ENCODE assay signal across 10 cellular contexts in the genomic region with DNA sequence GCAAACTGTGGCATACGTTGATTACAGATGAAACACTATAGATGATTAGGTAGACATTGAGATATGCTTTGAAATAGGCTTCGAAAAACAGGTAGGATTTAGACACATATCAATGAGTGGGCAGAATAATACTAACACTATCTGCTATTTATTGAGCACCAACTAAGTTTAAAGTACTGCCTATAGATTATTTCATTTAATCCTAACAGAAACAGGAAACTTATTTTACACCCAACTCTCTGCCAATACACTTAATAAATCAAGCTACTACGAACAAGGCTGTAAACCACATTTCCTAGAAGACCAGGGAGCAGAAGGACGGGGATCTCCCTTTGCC. TPM values are rescaled to one million over a fixed set of nuclear protein-coding genes. Genes with fewer than 3 reads are reported as not detected.
DNase-seq lines count a peak whose midpoint lies in the region; ATAC-seq and TF ChIP-seq lines count a peak whose summit lies in the region.
"Had no signal": no experiment of that assay in that cellular context is flagged by ENCODE, and none has a peak within 500 bp of the region (broad histone marks: within the 10 kb centered on the region; RNA-seq: fewer than 3 reads in every experiment).

No MANE protein-coding gene starts in this region.

- POLR2A ChIA-PET in SK-N-SH (lab: Yijun Ruan, JAX) = no interaction called here

- H3K9me3 ChIP-seq in SK-N-SH = no peaks in the 10 kb centered on the region
- no peaks in the 10 kb centered on the region for H3K9me3 ChIP-seq in HUES6 (ENCODE audit: control insufficient read depth, insufficient read depth, low read depth, low read length)
- no peaks in the 10 kb centered on the region for H3K9me3 ChIP-seq in breast epithelium
- H3K9me3 ChIP-seq: sigmoid colon, transverse colon had no signal

- H3K27me3 ChIP-seq in SK-N-SH (ENCODE audit: insufficient read depth) (no peaks in the 10 kb centered on the region), HUES6 (ENCODE audit: control insufficient read depth, insufficient read depth, low read length) (no peaks in the 10 kb centered on the region), breast epithelium (no peaks in the 10 kb centered on the region)
- H3K27me3 ChIP-seq: sigmoid colon, transverse colon had no signal

- H3K9ac ChIP-seq in SK-N-SH (no peak overlapping the region), HUES6 (ENCODE audit: low read length) (no peak overlapping the region)

- no peak for DNase-seq in SK-N-SH
- DNase-seq in breast epithelium (ENCODE audit: low spot score in 2 of 2) = no peak
- no peak for DNase-seq in progenitor cell of endocrine pancreas (ENCODE audit: low spot score, unreplicated experiment)
- DNase-seq in occipital lobe (lab: John Stamatoyannopoulos, UW) = no peak

- CTCF ChIA-PET in SK-N-SH (lab: Yijun Ruan, JAX) = interaction anchor here (0.9 to 2.1 kb wide), 3 partner anchors 26 to 56 kb away, joined by 3 to 6 read pairs (median 4); no protein-coding TSS in a partner anchor

- H3K9me3 Mint-ChIP-seq in progenitor cell of endocrine pancreas (ENCODE audit: low read depth) = no peaks in the 10 kb centered on the region

- no peaks in the 10 kb centered on the region for H3K9me2 ChIP-seq in SK-N-SH

- H3K27ac ChIP-seq in SK-N-SH (ENCODE audit: low read depth in 2 of 2, low read length in 1 of 2) = no peak overlapping the region
- no peak overlapping the region for H3K27ac ChIP-seq in HUES6 (ENCODE audit: low read depth, low read length)
- no peak overlapping the region for H3K27ac ChIP-seq in breast epithelium

- peaks cover 44% of the 10 kb centered on the region for H3K79me2 ChIP-seq in SK-N-SH (ENCODE audit: insufficient read depth)

- H3K4me1 ChIP-seq in SK-N-SH (ENCODE audit: control insufficient read depth in 1 of 2, insufficient read depth in 2 of 2, low read depth in 1 of 2, low read length in 1 of 2) (peaks cover 7 to 16% of the 10 kb centered on the region in 2 experiments; a peak in 3 of 4 replicates), HUES6 (ENCODE audit: control insufficient read depth, insufficient read depth, low read length) (peaks cover 11% of the 10 kb centered on the region; the same call in 1 of the 2 replicates), breast epithelium (peaks cover 0 to 7% of the 10 kb centered on the region in 2 donors)

- TF ChIP-seq CTCF in SK-N-SH (IDR thresholded peaks at IDR 0.05) (no peak), breast epithelium (IDR thresholded peaks at IDR 0.05) (no peak), progenitor cell of endocrine pancreas (IDR thresholded peaks at IDR 0.05; ENCODE audit: unreplicated experiment) (no peak)

- H3K4me3 ChIP-seq in SK-N-SH (ENCODE audit: low read depth in 2 of 2, low read length in 1 of 2) (no peak overlapping the region), HUES6 (ENCODE audit: low read depth, low read length) (peak overlapping the region; percentile 6; the same call in 1 of the 2 replicates), breast epithelium (peak overlapping the region in 2 of 3 donors; percentile 72 to 79)

- TF ChIP-seq EP300 in SK-N-SH (IDR thresholded peaks at IDR 0.05; ENCODE audit: borderline replicate concordance in 1 of 2, low read depth in 1 of 2, low read length in 1 of 2) = no peak

- ATAC-seq in SK-N-SH treated with all-trans-retinoic acid at 6 μM for 48 hours (no peak; the same call in 2 of the 3 replicates), GM21576 (IDR thresholded peaks at IDR 0.05; ENCODE audit: unreplicated experiment) (no peak), GM21515 (IDR thresholded peaks at IDR 0.05; ENCODE audit: unreplicated experiment) (no peak)

- TF ChIP-seq RAD21 in SK-N-SH (IDR thresholded peaks at IDR 0.05; ENCODE audit: low read length) = no peak

- H3K4me2 ChIP-seq in SK-N-SH = peak overlapping the region; percentile 60; the same call in 1 of the 2 replicates

- no peaks in the 10 kb centered on the region for H3K36me3 ChIP-seq in SK-N-SH (replicated peaks in 1 of 2; ENCODE audit: control insufficient read depth in 1 of 2, insufficient read depth in 2 of 2, low read length in 1 of 2)
- H3K36me3 ChIP-seq in HUES6 (ENCODE audit: control insufficient read depth, insufficient read depth, low read length) = no peaks in the 10 kb centered on the region
- no peaks in the 10 kb centered on the region for H3K36me3 ChIP-seq in breast epithelium
- H3K36me3 ChIP-seq: sigmoid colon, transverse colon had no signal

- no peaks in the 10 kb centered on the region for H3K36me3 Mint-ChIP-seq in progenitor cell of endocrine pancreas (ENCODE audit: insufficient read depth)

- TF ChIP-seq POLR2A in breast epithelium (IDR thresholded peaks at IDR 0.05) = no peak

- H3F3A ChIP-seq in SK-N-SH (replicated peaks; ENCODE audit: insufficient read depth) = no peaks in the 10 kb centered on the region

- peak overlapping the region; percentile 66 for H3K4me3 Mint-ChIP-seq in progenitor cell of endocrine pancreas (ENCODE audit: low read depth)

- no peak overlapping the region for H3K27ac Mint-ChIP-seq in progenitor cell of endocrine pancreas

- intact Hi-C loops in breast epithelium (cut with DNase I; ENCODE audit: low total_unique reads) = no loop called here

- H4K20me1 ChIP-seq in SK-N-SH (ENCODE audit: insufficient read depth) = no peaks in the 10 kb centered on the region

- H2AFZ ChIP-seq in SK-N-SH (ENCODE audit: low read depth) = no peak overlapping the region

- 11% methylated on average over 4 of the region's 4 CpGs for WGBS in SK-N-SH (ENCODE audit: low lambda C conversion rate)

- no peaks in the 10 kb centered on the region for H3K27me3 Mint-ChIP-seq in progenitor cell of endocrine pancreas

- H3K4me1 Mint-ChIP-seq in progenitor cell of endocrine pancreas (ENCODE audit: low read depth) = peaks cover 23% of the 10 kb centered on the region

TF ChIP-seq in SK-N-SH, 30 proteins besides CTCF, POLR2A, EP300 and RAD21 (continues in another document):
- no peak for TF ChIP-seq PBX3 (IDR thresholded peaks at IDR 0.05)
- no peak for TF ChIP-seq RFX5 (IDR thresholded peaks at IDR 0.05; ENCODE audit: low read length)
- TF ChIP-seq MAX (IDR thresholded peaks at IDR 0.05; ENCODE audit: low read depth) = no peak
- no peak for TF ChIP-seq NFIC (IDR thresholded peaks at IDR 0.05; ENCODE audit: borderline replicate concordance)
- TF ChIP-seq POLR2AphosphoS5 (IDR thresholded peaks at IDR 0.05; ENCODE audit: low read depth, low read length) = no peak
- no peak for TF ChIP-seq EZH2phosphoT487 (IDR thresholded peaks at IDR 0.05; ENCODE audit: borderline replicate concordance, low read depth)
- TF ChIP-seq, protein P1, sequence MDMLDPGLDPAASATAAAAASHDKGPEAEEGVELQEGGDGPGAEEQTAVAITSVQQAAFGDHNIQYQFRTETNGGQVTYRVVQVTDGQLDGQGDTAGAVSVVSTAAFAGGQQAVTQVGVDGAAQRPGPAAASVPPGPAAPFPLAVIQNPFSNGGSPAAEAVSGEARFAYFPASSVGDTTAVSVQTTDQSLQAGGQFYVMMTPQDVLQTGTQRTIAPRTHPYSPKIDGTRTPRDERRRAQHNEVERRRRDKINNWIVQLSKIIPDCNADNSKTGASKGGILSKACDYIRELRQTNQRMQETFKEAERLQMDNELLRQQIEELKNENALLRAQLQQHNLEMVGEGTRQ (IDR thresholded peaks at IDR 0.05; ENCODE audit: borderline replicate concordance, low read depth, low read length) = no peak

TF ChIP-seq in SK-N-SH treated with all-trans-retinoic acid at 6 μM for 48 hours, 23 proteins besides CTCF, POLR2A, EP300 and RAD21:
- TF ChIP-seq SNAI2 (CRISPR knock-in tag; IDR thresholded peaks at IDR 0.05) = no peak
- TF ChIP-seq ZNF565 (CRISPR knock-in tag; conservative IDR thresholded peaks at IDR 0.05; ENCODE audit: low read depth) = no peak
- no peak for TF ChIP-seq ZNF8 (CRISPR knock-in tag; IDR thresholded peaks at IDR 0.05)
- no peak for TF ChIP-seq TCF4 (CRISPR knock-in tag; IDR thresholded peaks at IDR 0.05; ENCODE audit: borderline replicate concordance)
- no peak for TF ChIP-seq OSR1 (CRISPR knock-in tag; IDR thresholded peaks at IDR 0.05)
- TF ChIP-seq BACH2 (CRISPR knock-in tag; IDR thresholded peaks at IDR 0.05; ENCODE audit: borderline replicate concordance) = no peak
- no peak for TF ChIP-seq GLIS3 (CRISPR knock-in tag; IDR thresholded peaks at IDR 0.05)
- TF ChIP-seq POU6F1 (CRISPR knock-in tag; IDR thresholded peaks at IDR 0.05; ENCODE audit: borderline replicate concordance, low read depth) = no peak
- TF ChIP-seq ARNTL (CRISPR knock-in tag; IDR thresholded peaks at IDR 0.05; ENCODE audit: borderline replicate concordance, low read depth) = no peak
- no peak for TF ChIP-seq ZFP3 (CRISPR knock-in tag; IDR thresholded peaks at IDR 0.05)
- TF ChIP-seq, protein P2, sequence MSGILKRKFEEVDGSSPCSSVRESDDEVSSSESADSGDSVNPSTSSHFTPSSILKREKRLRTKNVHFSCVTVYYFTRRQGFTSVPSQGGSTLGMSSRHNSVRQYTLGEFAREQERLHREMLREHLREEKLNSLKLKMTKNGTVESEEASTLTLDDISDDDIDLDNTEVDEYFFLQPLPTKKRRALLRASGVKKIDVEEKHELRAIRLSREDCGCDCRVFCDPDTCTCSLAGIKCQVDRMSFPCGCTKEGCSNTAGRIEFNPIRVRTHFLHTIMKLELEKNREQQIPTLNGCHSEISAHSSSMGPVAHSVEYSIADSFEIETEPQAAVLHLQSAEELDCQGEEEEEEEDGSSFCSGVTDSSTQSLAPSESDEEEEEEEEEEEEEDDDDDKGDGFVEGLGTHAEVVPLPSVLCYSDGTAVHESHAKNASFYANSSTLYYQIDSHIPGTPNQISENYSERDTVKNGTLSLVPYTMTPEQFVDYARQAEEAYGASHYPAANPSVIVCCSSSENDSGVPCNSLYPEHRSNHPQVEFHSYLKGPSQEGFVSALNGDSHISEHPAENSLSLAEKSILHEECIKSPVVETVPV (CRISPR knock-in tag; IDR thresholded peaks at IDR 0.05) = no peak
- TF ChIP-seq ZNF70 (CRISPR knock-in tag; IDR thresholded peaks at IDR 0.05) = no peak

RNA-seq across cellular contexts. Expression of gene VRK1, which starts 0.4 kb away (rescaled TPM):
- polyA plus RNA-seq in SK-N-SH (2012; rRNA removed) = 8.6 and 9.1 TPM in 2 replicates
- 11.5 and 15.9 TPM in 2 replicates for polyA plus RNA-seq in SK-N-SH (2012; cell fraction: cytosol; rRNA removed)
- polyA plus RNA-seq in SK-N-SH (2012; cell fraction: nucleus; rRNA removed) = 3.9 and 6.4 TPM in 2 replicates
- total RNA-seq in breast epithelium (10 to 100 TPM; 13.1 to 19.9 (median 16.7) TPM), progenitor cell of endocrine pancreas (32.5 and 33.3 TPM in 2 replicates), occipital lobe (63.5 TPM)

Comparison
In these comparisons a context has a peak if more than half of its experiments do, and no peak if none do; other contexts are left out.
1. H3K4me3 ChIP-seq: peak in HUES6 (single experiment) and breast epithelium (2 of 3); none in SK-N-SH (0 of 2).